ENCODE assay signal across 27 cellular contexts in the genomic region with DNA sequence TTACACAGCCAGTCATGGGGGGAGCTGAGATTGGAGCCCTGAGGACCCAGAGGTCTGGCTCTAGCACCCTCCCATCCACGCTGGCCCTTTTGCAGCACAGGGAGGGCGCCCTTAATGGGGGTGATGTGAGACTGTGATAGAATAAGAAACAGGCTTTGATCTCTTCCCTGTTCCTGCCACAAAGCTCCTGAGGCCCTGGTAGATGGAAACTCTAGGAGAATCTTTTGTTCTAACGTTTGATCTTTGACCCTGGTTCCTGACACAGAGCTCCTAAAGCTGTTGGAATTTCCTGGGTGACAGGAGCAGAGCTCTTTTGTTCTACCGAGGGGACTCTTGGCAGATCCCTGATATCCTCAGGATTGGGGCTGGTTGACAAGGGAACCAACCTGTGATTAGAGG. TPM values are rescaled to one million over a fixed set of nuclear protein-coding genes. Genes with fewer than 3 reads are reported as not detected.
"Had no signal": no experiment of that assay in that cellular context is flagged by ENCODE, and none has a peak within 500 bp of the region (broad histone marks: within the 10 kb centered on the region; RNA-seq: fewer than 3 reads in every experiment).

No MANE protein-coding gene starts in this region.

- H3K4me3 ChIP-seq: colonic mucosa, heart left ventricle, psoas muscle, suprapubic skin, thyroid gland, uterus had no signal

- ATAC-seq: heart left ventricle, left colon, natural killer cell, psoas muscle had no signal

- H3K36me3 ChIP-seq: colonic mucosa, heart left ventricle, suprapubic skin, thyroid gland, uterus had no signal

- FAIRE-seq: small intestine had no signal

- H3K9me3 ChIP-seq: colonic mucosa, heart left ventricle, psoas muscle, suprapubic skin, thyroid gland, uterus had no signal

- H3K9ac ChIP-seq: parathyroid adenoma had no signal

- DNase-seq: colonic mucosa; dermis blood vessel endothelial cell; effector CD4-positive, alpha-beta T cell; foreskin melanocyte; hippocampal formation; left colon; mammary epithelial cell; natural killer cell; occipital lobe; retina; small intestine; stimulated activated CD4-positive, alpha-beta T cell treated with anti-CD3 and anti-CD28 coated beads, Interleukin-2, amount 100 ng/mL, for 48 hours; stimulated activated naive CD4-positive, alpha-beta T cell treated with Interleukin-2 at 50 U/mL for 16 hours; thyroid gland; uterus had no signal

- H3K27ac ChIP-seq: colonic mucosa, heart left ventricle, parathyroid adenoma, psoas muscle, suprapubic skin, thyroid gland, uterus had no signal

- H3K4me1 ChIP-seq: colonic mucosa had no signal

- H3K79me2 ChIP-seq: parathyroid adenoma had no signal

- H2AFZ ChIP-seq: parathyroid adenoma had no signal

- H3K27me3 ChIP-seq: colonic mucosa, thyroid gland, uterus had no signal

RNA-seq across cellular contexts. Expression of gene UROC1, which starts 1.2 kb away (rescaled TPM):
- total RNA-seq: colonic mucosa, dermis blood vessel endothelial cell, glomerular endothelial cell, heart left ventricle, kidney epithelial cell, left colon, lower leg skin, mammary epithelial cell, mesenteric fat pad, mononuclear cell, natural killer cell, neural crest cell, occipital lobe, suprapubic skin, thyroid gland had no signal
- polyA plus RNA-seq: esophagus, heart left ventricle, mammary epithelial cell had no signal

RNA-seq across cellular contexts. Expression of gene CHST13, which starts 5.2 kb away (rescaled TPM):
- total RNA-seq: cerebellum, dermis blood vessel endothelial cell, glomerular endothelial cell, kidney epithelial cell, mammary epithelial cell, occipital lobe, suprapubic skin had no signal
- polyA plus RNA-seq: mammary epithelial cell had no signal

RNA-seq across cellular contexts. Expression of gene C3orf22, which starts 40.0 kb away (rescaled TPM):
- total RNA-seq: colonic mucosa, dermis blood vessel endothelial cell, glomerular endothelial cell, heart left ventricle, kidney epithelial cell, left colon, lower leg skin, mammary epithelial cell, mesenteric fat pad, mononuclear cell, natural killer cell, neural crest cell, occipital lobe, suprapubic skin, thyroid gland, uterus had no signal
- polyA plus RNA-seq: esophagus, heart left ventricle, mammary epithelial cell, psoas muscle, small intestine had no signal
